1 cellular context compared by ENCODE assay signal in the genomic region with DNA sequence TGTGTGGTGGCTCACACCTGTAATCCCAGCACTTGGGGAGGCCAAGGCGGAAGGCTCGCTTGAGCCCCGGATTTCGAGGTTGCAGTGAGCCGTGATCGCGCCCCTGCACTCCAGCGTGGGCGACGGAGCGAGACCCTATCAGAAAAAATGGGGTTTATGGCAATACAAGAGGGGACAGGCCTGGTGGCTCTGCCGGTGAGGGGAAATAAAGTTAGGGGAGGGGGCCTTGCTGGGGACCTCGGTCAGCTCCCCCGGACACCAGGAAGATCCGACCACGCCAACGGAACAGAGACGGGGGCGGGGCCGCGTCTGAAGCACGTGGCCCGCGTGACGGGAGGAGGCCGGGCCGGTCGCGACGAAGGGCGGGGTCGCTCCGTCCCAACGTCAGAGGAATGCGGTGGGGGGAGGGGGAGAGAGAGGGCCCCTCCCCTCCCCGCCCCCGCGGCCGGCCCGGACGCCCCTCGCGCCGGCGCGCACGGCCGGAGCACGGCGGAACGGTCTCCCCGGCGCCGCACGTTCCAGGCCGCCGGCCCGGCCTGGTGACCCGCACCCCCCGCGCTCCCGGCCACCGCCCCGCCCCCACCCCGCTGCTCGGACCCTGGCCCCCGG.
TF ChIP-seq lines count a peak whose summit lies in the region.

No MANE protein-coding gene starts in this region.

TF ChIP-seq in K562, 482 proteins besides CTCF, POLR2A, EP300 and RAD21 (continued from another document and continues in another):
- TF ChIP-seq, protein P1, sequence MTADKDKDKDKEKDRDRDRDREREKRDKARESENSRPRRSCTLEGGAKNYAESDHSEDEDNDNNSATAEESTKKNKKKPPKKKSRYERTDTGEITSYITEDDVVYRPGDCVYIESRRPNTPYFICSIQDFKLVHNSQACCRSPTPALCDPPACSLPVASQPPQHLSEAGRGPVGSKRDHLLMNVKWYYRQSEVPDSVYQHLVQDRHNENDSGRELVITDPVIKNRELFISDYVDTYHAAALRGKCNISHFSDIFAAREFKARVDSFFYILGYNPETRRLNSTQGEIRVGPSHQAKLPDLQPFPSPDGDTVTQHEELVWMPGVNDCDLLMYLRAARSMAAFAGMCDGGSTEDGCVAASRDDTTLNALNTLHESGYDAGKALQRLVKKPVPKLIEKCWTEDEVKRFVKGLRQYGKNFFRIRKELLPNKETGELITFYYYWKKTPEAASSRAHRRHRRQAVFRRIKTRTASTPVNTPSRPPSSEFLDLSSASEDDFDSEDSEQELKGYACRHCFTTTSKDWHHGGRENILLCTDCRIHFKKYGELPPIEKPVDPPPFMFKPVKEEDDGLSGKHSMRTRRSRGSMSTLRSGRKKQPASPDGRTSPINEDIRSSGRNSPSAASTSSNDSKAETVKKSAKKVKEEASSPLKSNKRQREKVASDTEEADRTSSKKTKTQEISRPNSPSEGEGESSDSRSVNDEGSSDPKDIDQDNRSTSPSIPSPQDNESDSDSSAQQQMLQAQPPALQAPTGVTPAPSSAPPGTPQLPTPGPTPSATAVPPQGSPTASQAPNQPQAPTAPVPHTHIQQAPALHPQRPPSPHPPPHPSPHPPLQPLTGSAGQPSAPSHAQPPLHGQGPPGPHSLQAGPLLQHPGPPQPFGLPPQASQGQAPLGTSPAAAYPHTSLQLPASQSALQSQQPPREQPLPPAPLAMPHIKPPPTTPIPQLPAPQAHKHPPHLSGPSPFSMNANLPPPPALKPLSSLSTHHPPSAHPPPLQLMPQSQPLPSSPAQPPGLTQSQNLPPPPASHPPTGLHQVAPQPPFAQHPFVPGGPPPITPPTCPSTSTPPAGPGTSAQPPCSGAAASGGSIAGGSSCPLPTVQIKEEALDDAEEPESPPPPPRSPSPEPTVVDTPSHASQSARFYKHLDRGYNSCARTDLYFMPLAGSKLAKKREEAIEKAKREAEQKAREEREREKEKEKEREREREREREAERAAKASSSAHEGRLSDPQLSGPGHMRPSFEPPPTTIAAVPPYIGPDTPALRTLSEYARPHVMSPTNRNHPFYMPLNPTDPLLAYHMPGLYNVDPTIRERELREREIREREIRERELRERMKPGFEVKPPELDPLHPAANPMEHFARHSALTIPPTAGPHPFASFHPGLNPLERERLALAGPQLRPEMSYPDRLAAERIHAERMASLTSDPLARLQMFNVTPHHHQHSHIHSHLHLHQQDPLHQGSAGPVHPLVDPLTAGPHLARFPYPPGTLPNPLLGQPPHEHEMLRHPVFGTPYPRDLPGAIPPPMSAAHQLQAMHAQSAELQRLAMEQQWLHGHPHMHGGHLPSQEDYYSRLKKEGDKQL (CRISPR knock-in tag; IDR thresholded peaks at IDR 0.05; ENCODE audit: borderline replicate concordance) = no peak
- TF ChIP-seq CTBP1 (IDR thresholded peaks at IDR 0.05; ENCODE audit: borderline replicate concordance) = peak; percentile 60
- TF ChIP-seq TAF15 (IDR thresholded peaks at IDR 0.05; ENCODE audit: low read depth, low read length) = no peak
- TF ChIP-seq ARNT (IDR thresholded peaks at IDR 0.05) = no peak
- TF ChIP-seq EGR1 (conservative IDR thresholded peaks at IDR 0.05) = peak; percentile 91
- peak; percentile 70 for TF ChIP-seq HDAC2 (IDR thresholded peaks at IDR 0.05)
- TF ChIP-seq, protein P2, sequence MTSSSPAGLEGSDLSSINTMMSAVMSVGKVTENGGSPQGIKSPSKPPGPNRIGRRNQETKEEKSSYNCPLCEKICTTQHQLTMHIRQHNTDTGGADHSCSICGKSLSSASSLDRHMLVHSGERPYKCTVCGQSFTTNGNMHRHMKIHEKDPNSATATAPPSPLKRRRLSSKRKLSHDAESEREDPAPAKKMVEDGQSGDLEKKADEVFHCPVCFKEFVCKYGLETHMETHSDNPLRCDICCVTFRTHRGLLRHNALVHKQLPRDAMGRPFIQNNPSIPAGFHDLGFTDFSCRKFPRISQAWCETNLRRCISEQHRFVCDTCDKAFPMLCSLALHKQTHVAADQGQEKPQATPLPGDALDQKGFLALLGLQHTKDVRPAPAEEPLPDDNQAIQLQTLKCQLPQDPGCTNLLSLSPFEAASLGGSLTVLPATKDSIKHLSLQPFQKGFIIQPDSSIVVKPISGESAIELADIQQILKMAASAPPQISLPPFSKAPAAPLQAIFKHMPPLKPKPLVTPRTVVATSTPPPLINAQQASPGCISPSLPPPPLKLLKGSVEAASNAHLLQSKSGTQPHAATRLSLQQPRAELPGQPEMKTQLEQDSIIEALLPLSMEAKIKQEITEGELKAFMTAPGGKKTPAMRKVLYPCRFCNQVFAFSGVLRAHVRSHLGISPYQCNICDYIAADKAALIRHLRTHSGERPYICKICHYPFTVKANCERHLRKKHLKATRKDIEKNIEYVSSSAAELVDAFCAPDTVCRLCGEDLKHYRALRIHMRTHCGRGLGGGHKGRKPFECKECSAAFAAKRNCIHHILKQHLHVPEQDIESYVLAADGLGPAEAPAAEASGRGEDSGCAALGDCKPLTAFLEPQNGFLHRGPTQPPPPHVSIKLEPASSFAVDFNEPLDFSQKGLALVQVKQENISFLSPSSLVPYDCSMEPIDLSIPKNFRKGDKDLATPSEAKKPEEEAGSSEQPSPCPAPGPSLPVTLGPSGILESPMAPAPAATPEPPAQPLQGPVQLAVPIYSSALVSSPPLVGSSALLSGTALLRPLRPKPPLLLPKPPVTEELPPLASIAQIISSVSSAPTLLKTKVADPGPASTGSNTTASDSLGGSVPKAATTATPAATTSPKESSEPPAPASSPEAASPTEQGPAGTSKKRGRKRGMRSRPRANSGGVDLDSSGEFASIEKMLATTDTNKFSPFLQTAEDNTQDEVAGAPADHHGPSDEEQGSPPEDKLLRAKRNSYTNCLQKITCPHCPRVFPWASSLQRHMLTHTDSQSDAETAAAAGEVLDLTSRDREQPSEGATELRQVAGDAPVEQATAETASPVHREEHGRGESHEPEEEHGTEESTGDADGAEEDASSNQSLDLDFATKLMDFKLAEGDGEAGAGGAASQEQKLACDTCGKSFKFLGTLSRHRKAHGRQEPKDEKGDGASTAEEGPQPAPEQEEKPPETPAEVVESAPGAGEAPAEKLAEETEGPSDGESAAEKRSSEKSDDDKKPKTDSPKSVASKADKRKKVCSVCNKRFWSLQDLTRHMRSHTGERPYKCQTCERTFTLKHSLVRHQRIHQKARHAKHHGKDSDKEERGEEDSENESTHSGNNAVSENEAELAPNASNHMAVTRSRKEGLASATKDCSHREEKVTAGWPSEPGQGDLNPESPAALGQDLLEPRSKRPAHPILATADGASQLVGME (CRISPR knock-in tag; IDR thresholded peaks at IDR 0.05) = peak; percentile 61; the same call in 1 of the 2 replicates
- no peak for TF ChIP-seq MAFK (IDR thresholded peaks at IDR 0.05; ENCODE audit: low read length)
- TF ChIP-seq SRSF9 (IDR thresholded peaks at IDR 0.05; ENCODE audit: borderline replicate concordance, low read depth, low read length) = no peak
- TF ChIP-seq, protein P3, sequence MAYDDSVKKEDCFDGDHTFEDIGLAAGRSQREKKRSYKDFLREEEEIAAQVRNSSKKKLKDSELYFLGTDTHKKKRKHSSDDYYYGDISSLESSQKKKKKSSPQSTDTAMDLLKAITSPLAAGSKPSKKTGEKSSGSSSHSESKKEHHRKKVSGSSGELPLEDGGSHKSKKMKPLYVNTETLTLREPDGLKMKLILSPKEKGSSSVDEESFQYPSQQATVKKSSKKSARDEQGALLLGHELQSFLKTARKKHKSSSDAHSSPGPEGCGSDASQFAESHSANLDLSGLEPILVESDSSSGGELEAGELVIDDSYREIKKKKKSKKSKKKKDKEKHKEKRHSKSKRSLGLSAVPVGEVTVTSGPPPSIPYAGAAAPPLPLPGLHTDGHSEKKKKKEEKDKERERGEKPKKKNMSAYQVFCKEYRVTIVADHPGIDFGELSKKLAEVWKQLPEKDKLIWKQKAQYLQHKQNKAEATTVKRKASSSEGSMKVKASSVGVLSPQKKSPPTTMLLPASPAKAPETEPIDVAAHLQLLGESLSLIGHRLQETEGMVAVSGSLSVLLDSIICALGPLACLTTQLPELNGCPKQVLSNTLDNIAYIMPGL (CRISPR knock-in tag; IDR thresholded peaks at IDR 0.05) = no peak
- no peak for TF ChIP-seq ZFP30 (CRISPR knock-in tag; IDR thresholded peaks at IDR 0.05; ENCODE audit: borderline replicate concordance)
- TF ChIP-seq SMARCB1 (IDR thresholded peaks at IDR 0.05; ENCODE audit: insufficient read length, low read depth) = no peak
- TF ChIP-seq, protein P4, sequence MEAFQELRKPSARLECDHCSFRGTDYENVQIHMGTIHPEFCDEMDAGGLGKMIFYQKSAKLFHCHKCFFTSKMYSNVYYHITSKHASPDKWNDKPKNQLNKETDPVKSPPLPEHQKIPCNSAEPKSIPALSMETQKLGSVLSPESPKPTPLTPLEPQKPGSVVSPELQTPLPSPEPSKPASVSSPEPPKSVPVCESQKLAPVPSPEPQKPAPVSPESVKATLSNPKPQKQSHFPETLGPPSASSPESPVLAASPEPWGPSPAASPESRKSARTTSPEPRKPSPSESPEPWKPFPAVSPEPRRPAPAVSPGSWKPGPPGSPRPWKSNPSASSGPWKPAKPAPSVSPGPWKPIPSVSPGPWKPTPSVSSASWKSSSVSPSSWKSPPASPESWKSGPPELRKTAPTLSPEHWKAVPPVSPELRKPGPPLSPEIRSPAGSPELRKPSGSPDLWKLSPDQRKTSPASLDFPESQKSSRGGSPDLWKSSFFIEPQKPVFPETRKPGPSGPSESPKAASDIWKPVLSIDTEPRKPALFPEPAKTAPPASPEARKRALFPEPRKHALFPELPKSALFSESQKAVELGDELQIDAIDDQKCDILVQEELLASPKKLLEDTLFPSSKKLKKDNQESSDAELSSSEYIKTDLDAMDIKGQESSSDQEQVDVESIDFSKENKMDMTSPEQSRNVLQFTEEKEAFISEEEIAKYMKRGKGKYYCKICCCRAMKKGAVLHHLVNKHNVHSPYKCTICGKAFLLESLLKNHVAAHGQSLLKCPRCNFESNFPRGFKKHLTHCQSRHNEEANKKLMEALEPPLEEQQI (IDR thresholded peaks at IDR 0.05) = no peak
- no peak for TF ChIP-seq TRIM24 (IDR thresholded peaks at IDR 0.05)
- no peak for TF ChIP-seq BRCA1 (IDR thresholded peaks at IDR 0.05)
- TF ChIP-seq BRCA1 (CRISPR knock-in tag; IDR thresholded peaks at IDR 0.05) = no peak
- TF ChIP-seq SMARCA4 (IDR thresholded peaks at IDR 0.05) = peak; percentile 52; the same call in 1 of the 2 replicates
- TF ChIP-seq, protein P5, sequence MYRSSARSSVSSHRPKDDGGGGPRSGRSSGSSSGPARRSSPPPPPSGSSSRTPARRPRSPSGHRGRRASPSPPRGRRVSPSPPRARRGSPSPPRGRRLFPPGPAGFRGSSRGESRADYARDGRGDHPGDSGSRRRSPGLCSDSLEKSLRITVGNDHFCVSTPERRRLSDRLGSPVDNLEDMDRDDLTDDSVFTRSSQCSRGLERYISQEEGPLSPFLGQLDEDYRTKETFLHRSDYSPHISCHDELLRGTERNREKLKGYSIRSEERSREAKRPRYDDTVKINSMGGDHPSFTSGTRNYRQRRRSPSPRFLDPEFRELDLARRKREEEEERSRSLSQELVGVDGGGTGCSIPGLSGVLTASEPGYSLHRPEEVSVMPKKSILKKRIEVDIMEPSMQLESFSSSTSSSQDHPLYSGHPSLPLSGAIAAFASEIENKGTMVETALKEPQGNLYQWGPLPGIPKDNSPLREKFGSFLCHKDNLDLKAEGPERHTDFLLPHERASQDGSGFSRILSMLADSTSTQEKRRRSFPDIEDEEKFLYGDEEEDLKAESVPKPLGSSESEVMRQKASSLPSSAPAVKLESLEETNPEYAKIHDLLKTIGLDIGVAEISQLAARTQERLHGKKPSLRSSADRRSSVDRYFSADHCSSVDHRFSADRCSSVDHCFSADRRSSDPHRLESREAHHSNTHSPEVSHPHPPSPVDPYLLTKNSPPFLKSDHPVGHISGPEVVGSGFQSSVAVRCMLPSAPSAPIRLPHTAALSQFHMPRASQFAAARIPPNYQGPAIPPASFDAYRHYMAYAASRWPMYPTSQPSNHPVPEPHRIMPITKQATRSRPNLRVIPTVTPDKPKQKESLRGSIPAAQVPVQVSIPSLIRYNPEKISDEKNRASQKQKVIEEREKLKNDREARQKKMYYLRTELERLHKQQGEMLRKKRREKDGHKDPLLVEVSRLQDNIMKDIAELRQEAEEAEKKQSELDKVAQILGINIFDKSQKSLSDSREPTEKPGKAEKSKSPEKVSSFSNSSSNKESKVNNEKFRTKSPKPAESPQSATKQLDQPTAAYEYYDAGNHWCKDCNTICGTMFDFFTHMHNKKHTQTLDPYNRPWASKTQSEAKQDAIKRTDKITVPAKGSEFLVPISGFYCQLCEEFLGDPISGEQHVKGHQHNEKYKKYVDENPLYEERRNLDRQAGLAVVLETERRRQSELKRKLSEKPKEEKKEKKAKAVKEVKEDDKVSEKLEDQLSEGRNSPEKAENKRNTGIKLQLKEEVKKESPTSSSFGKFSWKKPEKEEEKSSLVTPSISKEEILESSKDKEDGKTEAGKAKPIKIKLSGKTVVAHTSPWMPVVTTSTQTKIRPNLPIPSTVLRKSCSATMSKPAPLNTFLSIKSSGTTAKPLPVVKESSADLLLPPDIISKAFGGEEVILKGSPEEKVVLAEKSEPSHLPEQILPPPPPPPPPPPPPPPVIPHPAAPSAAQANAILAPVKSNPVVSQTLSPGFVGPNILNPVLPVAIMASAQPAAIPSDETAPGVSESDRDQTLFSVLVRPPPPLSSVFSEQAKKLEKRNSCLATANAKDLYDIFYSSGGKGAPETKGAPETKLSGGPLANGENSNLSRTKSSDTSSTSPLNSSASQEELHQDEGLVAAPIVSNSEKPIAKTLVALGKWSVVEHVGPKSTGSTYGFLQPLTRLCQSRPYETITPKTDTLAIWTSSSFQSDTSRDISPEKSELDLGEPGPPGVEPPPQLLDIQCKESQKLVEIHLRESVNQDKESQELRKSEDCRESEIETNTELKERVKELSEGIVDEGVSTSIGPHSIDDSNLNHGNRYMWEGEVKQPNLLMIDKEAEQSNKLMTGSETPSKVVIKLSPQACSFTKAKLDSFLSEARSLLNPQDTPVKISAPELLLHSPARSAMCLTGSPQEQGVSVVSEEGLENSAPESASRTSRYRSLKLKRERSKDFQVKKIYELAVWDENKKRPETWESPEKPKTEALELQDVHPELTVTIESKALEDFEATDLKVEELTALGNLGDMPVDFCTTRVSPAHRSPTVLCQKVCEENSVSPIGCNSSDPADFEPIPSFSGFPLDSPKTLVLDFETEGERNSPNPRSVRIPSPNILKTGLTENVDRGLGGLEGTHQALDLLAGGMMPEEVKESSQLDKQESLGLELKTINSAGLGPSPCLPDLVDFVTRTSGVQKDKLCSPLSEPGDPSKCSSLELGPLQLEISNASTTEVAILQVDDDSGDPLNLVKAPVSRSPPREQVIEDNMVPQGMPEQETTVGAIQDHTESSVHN (IDR thresholded peaks at IDR 0.05; ENCODE audit: borderline replicate concordance in 1 of 2, low read depth in 1 of 2) = no peak
- TF ChIP-seq HDAC6 (IDR thresholded peaks at IDR 0.05; ENCODE audit: low read depth, low read length) = no peak
- no peak for TF ChIP-seq ZNF23 (CRISPR knock-in tag; IDR thresholded peaks at IDR 0.05)
- TF ChIP-seq, protein P6, sequence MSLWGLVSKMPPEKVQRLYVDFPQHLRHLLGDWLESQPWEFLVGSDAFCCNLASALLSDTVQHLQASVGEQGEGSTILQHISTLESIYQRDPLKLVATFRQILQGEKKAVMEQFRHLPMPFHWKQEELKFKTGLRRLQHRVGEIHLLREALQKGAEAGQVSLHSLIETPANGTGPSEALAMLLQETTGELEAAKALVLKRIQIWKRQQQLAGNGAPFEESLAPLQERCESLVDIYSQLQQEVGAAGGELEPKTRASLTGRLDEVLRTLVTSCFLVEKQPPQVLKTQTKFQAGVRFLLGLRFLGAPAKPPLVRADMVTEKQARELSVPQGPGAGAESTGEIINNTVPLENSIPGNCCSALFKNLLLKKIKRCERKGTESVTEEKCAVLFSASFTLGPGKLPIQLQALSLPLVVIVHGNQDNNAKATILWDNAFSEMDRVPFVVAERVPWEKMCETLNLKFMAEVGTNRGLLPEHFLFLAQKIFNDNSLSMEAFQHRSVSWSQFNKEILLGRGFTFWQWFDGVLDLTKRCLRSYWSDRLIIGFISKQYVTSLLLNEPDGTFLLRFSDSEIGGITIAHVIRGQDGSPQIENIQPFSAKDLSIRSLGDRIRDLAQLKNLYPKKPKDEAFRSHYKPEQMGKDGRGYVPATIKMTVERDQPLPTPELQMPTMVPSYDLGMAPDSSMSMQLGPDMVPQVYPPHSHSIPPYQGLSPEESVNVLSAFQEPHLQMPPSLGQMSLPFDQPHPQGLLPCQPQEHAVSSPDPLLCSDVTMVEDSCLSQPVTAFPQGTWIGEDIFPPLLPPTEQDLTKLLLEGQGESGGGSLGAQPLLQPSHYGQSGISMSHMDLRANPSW (CRISPR knock-in tag; IDR thresholded peaks at IDR 0.05) = no peak
